8 cellular contexts compared by ENCODE assay signal in the genomic region with DNA sequence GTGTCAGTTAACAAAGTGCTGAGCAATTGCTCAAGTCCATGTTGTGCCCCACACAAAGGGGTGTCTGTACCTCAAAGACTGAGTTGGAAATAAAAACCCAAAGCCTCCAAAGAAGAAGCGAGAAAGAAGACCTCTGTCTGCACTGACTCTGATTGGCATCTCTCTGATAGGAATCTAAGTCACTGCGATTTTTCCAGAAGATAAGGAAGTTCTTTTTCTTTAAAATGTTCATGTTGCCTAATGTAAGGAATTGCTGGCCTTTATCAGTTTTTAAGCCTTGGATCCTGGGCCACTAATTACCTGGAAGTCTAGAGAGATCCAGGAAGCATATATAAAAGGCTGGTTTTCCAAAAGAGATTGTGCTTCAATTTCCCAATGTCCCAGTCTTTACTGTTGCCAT.
"Had no signal": no experiment of that assay in that cellular context is flagged by ENCODE, and none has a peak within 500 bp of the region (broad histone marks: within the 10 kb centered on the region; RNA-seq: fewer than 3 reads in every experiment).

No MANE protein-coding gene starts in this region.

- ATAC-seq: GM12878 had no signal

- FAIRE-seq: G401.6, GM12878, GM12891, GM12892, GM18507, GM19239 had no signal

- H3K4me3 ChIP-seq: GM12878 had no signal

- DNase-seq: GDM1, GF-D8 had no signal
